27 cellular contexts compared by ENCODE assay signal in genomic region chr3:194405756-194406155, GRCh38. TPM values are rescaled to one million over a fixed set of nuclear protein-coding genes. Genes with fewer than 3 reads are reported as not detected.
"Had no signal": no experiment of that assay in that cellular context is flagged by ENCODE, and none has a peak within 500 bp of the region (broad histone marks: within the 10 kb centered on the region; RNA-seq: fewer than 3 reads in every experiment).

No MANE protein-coding gene starts in this region.

- H3K4me1 ChIP-seq: esophagus muscularis mucosa, left ventricle myocardium inferior, suprapubic skin, vagina had no signal

- H3K36me3 ChIP-seq: pancreas, suprapubic skin, vagina had no signal

- H3K9me3 Mint-ChIP-seq: activated B cell treated with CpG ODN at 0.5 μM for 24 hours; activated CD4-positive, alpha-beta memory T cell treated with anti-CD3 and anti-CD28 coated beads for 36 hours; activated naive CD8-positive, alpha-beta T cell treated with anti-CD3 and anti-CD28 coated beads, Interleukin-2, amount 10 ng/mL, durations not matched to agents 7 days and 5 days; dendritic cell treated with granulocyte-macrophage colony-stimulating factor and Interleukin-4, amounts not matched to agents 40 ng/mL and 50 ng/mL, for 4 days; mesothelial cell of epicardium; natural killer cell; stimulated activated effector memory CD8-positive, alpha-beta T cell treated with anti-CD3 and anti-CD28 coated beads, Interleukin-12 subunit alpha, Interleukin-12 subunit beta, amount 100 ng/mL, for 72 hours; T-cell had no signal

- H3K27ac Mint-ChIP-seq: activated B cell treated with CpG ODN at 0.5 μM for 24 hours; activated CD4-positive, alpha-beta memory T cell treated with anti-CD3 and anti-CD28 coated beads for 36 hours; activated naive CD8-positive, alpha-beta T cell treated with anti-CD3 and anti-CD28 coated beads, Interleukin-2, amount 10 ng/mL, durations not matched to agents 7 days and 5 days; dendritic cell treated with granulocyte-macrophage colony-stimulating factor and Interleukin-4, amounts not matched to agents 40 ng/mL and 50 ng/mL, for 4 days; mesothelial cell of epicardium; natural killer cell; stimulated activated effector memory CD8-positive, alpha-beta T cell treated with anti-CD3 and anti-CD28 coated beads, Interleukin-12 subunit alpha, Interleukin-12 subunit beta, amount 100 ng/mL, for 72 hours; T-cell had no signal

- FAIRE-seq: frontal cortex, pancreas had no signal

- H3K4me1 Mint-ChIP-seq: activated B cell treated with CpG ODN at 0.5 μM for 24 hours; mesothelial cell of epicardium; natural killer cell; stimulated activated effector memory CD8-positive, alpha-beta T cell treated with anti-CD3 and anti-CD28 coated beads, Interleukin-12 subunit alpha, Interleukin-12 subunit beta, amount 100 ng/mL, for 72 hours had no signal

- DNase-seq: activated B cell treated with CpG ODN at 0.5 μM for 24 hours; activated CD4-positive, alpha-beta memory T cell treated with anti-CD3 and anti-CD28 coated beads for 36 hours; activated CD4-positive, alpha-beta T cell treated with anti-CD3 and anti-CD28 coated beads for 36 hours; activated naive CD4-positive, alpha-beta T cell; activated naive CD8-positive, alpha-beta T cell treated with anti-CD3 and anti-CD28 coated beads, Interleukin-2, amount 10 ng/mL, durations not matched to agents 7 days and 5 days; brain microvascular endothelial cell; caudate nucleus; effector memory CD4-positive, alpha-beta T cell; hippocampal formation; left ventricle myocardium inferior; natural killer cell; pancreas; right cardiac atrium; stimulated activated CD4-positive, alpha-beta T cell treated with anti-CD3 and anti-CD28 coated beads, Interleukin-2, amount 100 ng/mL, for 24 hours; stomach; T-cell; trophoblast cell had no signal

- H3K9me3 ChIP-seq: esophagus muscularis mucosa, left ventricle myocardium inferior, pancreas, stomach, suprapubic skin, vagina had no signal

- H3K27me3 Mint-ChIP-seq: activated B cell treated with CpG ODN at 0.5 μM for 24 hours; activated CD4-positive, alpha-beta memory T cell treated with anti-CD3 and anti-CD28 coated beads for 36 hours; activated CD4-positive, alpha-beta T cell treated with anti-CD3 and anti-CD28 coated beads for 36 hours; activated naive CD8-positive, alpha-beta T cell treated with anti-CD3 and anti-CD28 coated beads, Interleukin-2, amount 10 ng/mL, durations not matched to agents 7 days and 5 days; dendritic cell treated with granulocyte-macrophage colony-stimulating factor and Interleukin-4, amounts not matched to agents 40 ng/mL and 50 ng/mL, for 4 days; T-cell had no signal

- ATAC-seq: activated CD4-positive, alpha-beta T cell treated with anti-CD3 and anti-CD28 coated beads for 36 hours; natural killer cell; pancreas; right cardiac atrium; stimulated activated effector memory CD8-positive, alpha-beta T cell treated with anti-CD3 and anti-CD28 coated beads, Interleukin-12 subunit alpha, Interleukin-12 subunit beta, amount 100 ng/mL, for 72 hours; T-cell had no signal

- H3K27ac ChIP-seq: brain microvascular endothelial cell, esophagus muscularis mucosa, left ventricle myocardium inferior, pancreas, skin epidermis, stomach, suprapubic skin, vagina had no signal

- H3K27me3 ChIP-seq: brain microvascular endothelial cell, esophagus muscularis mucosa, pancreas, stomach, suprapubic skin, vagina had no signal

- H3K4me3 ChIP-seq: esophagus muscularis mucosa, left ventricle myocardium inferior, pancreas, skin epidermis, stomach, suprapubic skin, vagina had no signal

- H3K4me3 Mint-ChIP-seq: activated B cell treated with CpG ODN at 0.5 μM for 24 hours; activated CD4-positive, alpha-beta memory T cell treated with anti-CD3 and anti-CD28 coated beads for 36 hours; activated CD4-positive, alpha-beta T cell treated with anti-CD3 and anti-CD28 coated beads for 36 hours; activated naive CD8-positive, alpha-beta T cell treated with anti-CD3 and anti-CD28 coated beads, Interleukin-2, amount 10 ng/mL, durations not matched to agents 7 days and 5 days; dendritic cell treated with granulocyte-macrophage colony-stimulating factor and Interleukin-4, amounts not matched to agents 40 ng/mL and 50 ng/mL, for 4 days; mesothelial cell of epicardium; natural killer cell; stimulated activated effector memory CD8-positive, alpha-beta T cell treated with anti-CD3 and anti-CD28 coated beads, Interleukin-12 subunit alpha, Interleukin-12 subunit beta, amount 100 ng/mL, for 72 hours; T-cell had no signal

- H3K36me3 Mint-ChIP-seq: natural killer cell had no signal

RNA-seq across cellular contexts. Expression of gene GP5, which starts 6.7 kb away (rescaled TPM):
- total RNA-seq: frontal cortex, left ventricle myocardium inferior, right cardiac atrium, vagina had no signal
- polyA plus RNA-seq: stomach had no signal

RNA-seq across cellular contexts. Expression of gene LRRC15, which starts 36.2 kb away (rescaled TPM):
- total RNA-seq: activated B cell treated with CpG ODN at 0.5 μM for 24 hours; activated CD4-positive, alpha-beta memory T cell treated with anti-CD3 and anti-CD28 coated beads for 36 hours; activated naive CD8-positive, alpha-beta T cell treated with anti-CD3 and anti-CD28 coated beads, Interleukin-2, amount 10 ng/mL, durations not matched to agents 7 days and 5 days; frontal cortex; mesothelial cell of epicardium; natural killer cell; pulmonary artery endothelial cell; T-cell; vagina had no signal

RNA-seq across cellular contexts. Expression of gene CPN2, which starts 54.6 kb away (rescaled TPM):
- total RNA-seq: activated B cell treated with CpG ODN at 0.5 μM for 24 hours; activated CD4-positive, alpha-beta memory T cell treated with anti-CD3 and anti-CD28 coated beads for 36 hours; activated CD4-positive, alpha-beta T cell treated with anti-CD3 and anti-CD28 coated beads for 36 hours; activated naive CD8-positive, alpha-beta T cell treated with anti-CD3 and anti-CD28 coated beads, Interleukin-2, amount 10 ng/mL, durations not matched to agents 7 days and 5 days; esophagus muscularis mucosa; frontal cortex; lung microvascular endothelial cell; mesothelial cell of epicardium; natural killer cell; pulmonary artery endothelial cell; right cardiac atrium; stomach; suprapubic skin; vagina had no signal
- polyA plus RNA-seq: pancreas, stomach had no signal
